19 cellular contexts compared by ENCODE assay signal in genomic region chrX:120781416-120781815, GRCh38.
DNase-seq lines count a peak whose midpoint lies in the region; ATAC-seq and TF ChIP-seq lines count a peak whose summit lies in the region.
"Had no signal": no experiment of that assay in that cellular context is flagged by ENCODE, and none has a peak within 500 bp of the region (broad histone marks: within the 10 kb centered on the region; RNA-seq: fewer than 3 reads in every experiment).

No MANE protein-coding gene starts in this region.

- H3K27me3 Mint-ChIP-seq in brain: no peaks in the 10 kb centered on the region
- H3K27me3 Mint-ChIP-seq: CD4-positive, alpha-beta memory T cell; T-helper 17 cell had no signal

- no peak for ATAC-seq in HG03565 (IDR thresholded peaks at IDR 0.05; ENCODE audit: unreplicated experiment)
- ATAC-seq: left ventricle myocardium superior, T-helper 17 cell had no signal

- TF ChIP-seq CTCF in AG10803 (conservative IDR thresholded peaks at IDR 0.05; ENCODE audit: low read length) (no peak), brain (conservative IDR thresholded peaks at IDR 0.05) (no peak), fibroblast of villous mesenchyme (IDR thresholded peaks at IDR 0.05; ENCODE audit: insufficient read depth, low read depth, low read length) (no peak)

- peak; percentile 48 for DNase-seq in AG10803 (ENCODE audit: low read depth)
- DNase-seq in HT1080 (ENCODE audit: low read depth): peak; percentile 62
- peak; percentile 40 for DNase-seq in fibroblast of villous mesenchyme (ENCODE audit: low read depth)
- DNase-seq in NCI-H2171 treated with DMSO at 0.1 percent for 48 hours (lab: John Stamatoyannopoulos, UW): no peak
- no peak for DNase-seq in putamen (ENCODE audit: low spot score)
- no peak for DNase-seq in activated CD4-positive, CD25-positive, alpha-beta regulatory T cell treated with anti-CD3 and anti-CD28 coated beads, Interleukin-2, amount 50 U/mL, for 72 hours
- DNase-seq: activated CD4-positive, alpha-beta T cell treated with anti-CD3 and anti-CD28 coated beads, Interleukin-2, amount 50 U/mL, for 48 hours; activated naive CD4-positive, alpha-beta T cell treated with anti-CD3 and anti-CD28 coated beads for 36 hours; CD4-positive, alpha-beta memory T cell; DMS79; dorsolateral prefrontal cortex; GOT3; left ventricle myocardium superior; NCI-H1694; NCI-H82; T-helper 17 cell had no signal

- no peak overlapping the region for H3K4me3 Mint-ChIP-seq in brain
- H3K4me3 Mint-ChIP-seq: activated naive CD4-positive, alpha-beta T cell treated with anti-CD3 and anti-CD28 coated beads for 36 hours; CD4-positive, alpha-beta memory T cell; T-helper 17 cell had no signal

- no peaks in the 10 kb centered on the region for H3K36me3 Mint-ChIP-seq in brain
- H3K36me3 Mint-ChIP-seq: CD4-positive, alpha-beta memory T cell had no signal

- H3K4me1 Mint-ChIP-seq in brain: no peaks in the 10 kb centered on the region
- H3K4me1 Mint-ChIP-seq: CD4-positive, alpha-beta memory T cell; T-helper 17 cell had no signal

- H3K9me3 Mint-ChIP-seq in brain: peaks cover 0 to 1% (median 0%) of the 10 kb centered on the region in 5 experiments

- H3K27ac Mint-ChIP-seq in brain: peak overlapping the region in 3 of 5 experiments; percentile 26 to 62 (median 39)
- H3K27ac Mint-ChIP-seq: activated naive CD4-positive, alpha-beta T cell treated with anti-CD3 and anti-CD28 coated beads for 36 hours; CD4-positive, alpha-beta memory T cell; T-helper 17 cell had no signal

- no peak overlapping the region for H3K4me3 ChIP-seq in AG10803 (ENCODE audit: low read length)
- no peak overlapping the region for H3K4me3 ChIP-seq in fibroblast of villous mesenchyme (ENCODE audit: low read depth, low read length)
- H3K4me3 ChIP-seq: dorsolateral prefrontal cortex, vagina had no signal

Comparison
In these comparisons a context has a peak if more than half of its experiments do, and no peak if none do; other contexts are left out.
1. DNase-seq: peak in AG10803 (single experiment), HT1080 (single experiment) and fibroblast of villous mesenchyme (single experiment); none in NCI-H2171 treated with DMSO at 0.1 percent for 48 hours (single experiment), putamen (single experiment) and activated CD4-positive, CD25-positive, alpha-beta regulatory T cell treated with anti-CD3 and anti-CD28 coated beads, Interleukin-2, amount 50 U/mL, for 72 hours (single experiment).